1 cellular context compared by ENCODE assay signal in the genomic region with DNA sequence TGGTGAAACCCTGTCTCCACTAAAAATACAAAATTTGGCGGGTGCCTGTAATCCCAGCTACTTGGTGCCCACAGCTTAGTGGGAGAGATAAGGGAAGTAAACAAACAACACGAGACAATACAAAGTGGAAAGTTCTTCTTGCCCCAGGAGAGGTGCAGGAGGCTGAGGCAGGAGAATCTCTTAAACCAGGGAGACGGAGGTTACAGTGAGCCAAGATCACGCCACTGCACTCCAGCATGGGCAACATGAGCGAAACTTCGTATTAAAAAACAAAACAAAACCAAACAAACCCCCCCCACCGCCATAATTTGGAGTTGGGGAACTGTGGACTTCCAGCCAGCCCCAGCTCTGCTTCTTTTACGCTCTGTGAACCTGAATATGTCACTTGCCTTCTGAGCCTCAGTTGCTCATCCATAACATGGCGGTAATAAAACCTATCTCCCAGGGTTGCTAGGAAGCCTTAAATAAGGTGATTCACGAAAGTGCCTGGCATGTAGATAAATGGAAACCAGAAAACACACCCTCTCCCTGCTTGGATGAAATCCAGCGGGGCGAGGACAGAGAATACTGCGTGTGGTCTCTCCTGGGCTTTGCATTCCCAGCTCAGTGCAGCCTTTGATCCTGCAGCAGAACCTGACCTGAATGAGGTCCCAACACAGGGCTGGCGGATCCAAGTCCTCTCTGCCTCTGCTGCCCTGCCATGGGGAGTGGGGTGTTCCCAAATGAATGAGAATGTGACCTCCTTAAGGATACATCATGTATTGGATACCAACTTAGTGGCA.
TF ChIP-seq lines count a peak whose summit lies in the region.

No MANE protein-coding gene starts in this region.

TF ChIP-seq in GM23338, 12 proteins besides CTCF, POLR2A, EP300 and RAD21:
- TF ChIP-seq, protein P1, sequence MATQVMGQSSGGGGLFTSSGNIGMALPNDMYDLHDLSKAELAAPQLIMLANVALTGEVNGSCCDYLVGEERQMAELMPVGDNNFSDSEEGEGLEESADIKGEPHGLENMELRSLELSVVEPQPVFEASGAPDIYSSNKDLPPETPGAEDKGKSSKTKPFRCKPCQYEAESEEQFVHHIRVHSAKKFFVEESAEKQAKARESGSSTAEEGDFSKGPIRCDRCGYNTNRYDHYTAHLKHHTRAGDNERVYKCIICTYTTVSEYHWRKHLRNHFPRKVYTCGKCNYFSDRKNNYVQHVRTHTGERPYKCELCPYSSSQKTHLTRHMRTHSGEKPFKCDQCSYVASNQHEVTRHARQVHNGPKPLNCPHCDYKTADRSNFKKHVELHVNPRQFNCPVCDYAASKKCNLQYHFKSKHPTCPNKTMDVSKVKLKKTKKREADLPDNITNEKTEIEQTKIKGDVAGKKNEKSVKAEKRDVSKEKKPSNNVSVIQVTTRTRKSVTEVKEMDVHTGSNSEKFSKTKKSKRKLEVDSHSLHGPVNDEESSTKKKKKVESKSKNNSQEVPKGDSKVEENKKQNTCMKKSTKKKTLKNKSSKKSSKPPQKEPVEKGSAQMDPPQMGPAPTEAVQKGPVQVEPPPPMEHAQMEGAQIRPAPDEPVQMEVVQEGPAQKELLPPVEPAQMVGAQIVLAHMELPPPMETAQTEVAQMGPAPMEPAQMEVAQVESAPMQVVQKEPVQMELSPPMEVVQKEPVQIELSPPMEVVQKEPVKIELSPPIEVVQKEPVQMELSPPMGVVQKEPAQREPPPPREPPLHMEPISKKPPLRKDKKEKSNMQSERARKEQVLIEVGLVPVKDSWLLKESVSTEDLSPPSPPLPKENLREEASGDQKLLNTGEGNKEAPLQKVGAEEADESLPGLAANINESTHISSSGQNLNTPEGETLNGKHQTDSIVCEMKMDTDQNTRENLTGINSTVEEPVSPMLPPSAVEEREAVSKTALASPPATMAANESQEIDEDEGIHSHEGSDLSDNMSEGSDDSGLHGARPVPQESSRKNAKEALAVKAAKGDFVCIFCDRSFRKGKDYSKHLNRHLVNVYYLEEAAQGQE (IDR thresholded peaks at IDR 0.05; ENCODE audit: unreplicated experiment), result no peak
- no peak for TF ChIP-seq ZNF114 (CRISPR knock-in tag; IDR thresholded peaks at IDR 0.05)
- TF ChIP-seq JUNB (IDR thresholded peaks at IDR 0.05; ENCODE audit: unreplicated experiment), result no peak
- no peak for TF ChIP-seq ZNF331 (CRISPR knock-in tag; IDR thresholded peaks at IDR 0.05; ENCODE audit: low read depth)
- TF ChIP-seq EZH2 (IDR thresholded peaks at IDR 0.05; ENCODE audit: low read depth, unreplicated experiment), result no peak
- no peak for TF ChIP-seq POLR2AphosphoS5 (IDR thresholded peaks at IDR 0.05; ENCODE audit: low read depth)
- no peak for TF ChIP-seq CREB1 (CRISPR knock-in tag; IDR thresholded peaks at IDR 0.05; ENCODE audit: low read depth)
- no peak for TF ChIP-seq NANOG (IDR thresholded peaks at IDR 0.05; ENCODE audit: borderline replicate concordance)
- no peak for TF ChIP-seq EZH2phosphoT487 (IDR thresholded peaks at IDR 0.05; ENCODE audit: unreplicated experiment)
- TF ChIP-seq, protein P2, sequence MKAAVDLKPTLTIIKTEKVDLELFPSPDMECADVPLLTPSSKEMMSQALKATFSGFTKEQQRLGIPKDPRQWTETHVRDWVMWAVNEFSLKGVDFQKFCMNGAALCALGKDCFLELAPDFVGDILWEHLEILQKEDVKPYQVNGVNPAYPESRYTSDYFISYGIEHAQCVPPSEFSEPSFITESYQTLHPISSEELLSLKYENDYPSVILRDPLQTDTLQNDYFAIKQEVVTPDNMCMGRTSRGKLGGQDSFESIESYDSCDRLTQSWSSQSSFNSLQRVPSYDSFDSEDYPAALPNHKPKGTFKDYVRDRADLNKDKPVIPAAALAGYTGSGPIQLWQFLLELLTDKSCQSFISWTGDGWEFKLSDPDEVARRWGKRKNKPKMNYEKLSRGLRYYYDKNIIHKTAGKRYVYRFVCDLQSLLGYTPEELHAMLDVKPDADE (IDR thresholded peaks at IDR 0.05), result no peak
- TF ChIP-seq, protein P3, sequence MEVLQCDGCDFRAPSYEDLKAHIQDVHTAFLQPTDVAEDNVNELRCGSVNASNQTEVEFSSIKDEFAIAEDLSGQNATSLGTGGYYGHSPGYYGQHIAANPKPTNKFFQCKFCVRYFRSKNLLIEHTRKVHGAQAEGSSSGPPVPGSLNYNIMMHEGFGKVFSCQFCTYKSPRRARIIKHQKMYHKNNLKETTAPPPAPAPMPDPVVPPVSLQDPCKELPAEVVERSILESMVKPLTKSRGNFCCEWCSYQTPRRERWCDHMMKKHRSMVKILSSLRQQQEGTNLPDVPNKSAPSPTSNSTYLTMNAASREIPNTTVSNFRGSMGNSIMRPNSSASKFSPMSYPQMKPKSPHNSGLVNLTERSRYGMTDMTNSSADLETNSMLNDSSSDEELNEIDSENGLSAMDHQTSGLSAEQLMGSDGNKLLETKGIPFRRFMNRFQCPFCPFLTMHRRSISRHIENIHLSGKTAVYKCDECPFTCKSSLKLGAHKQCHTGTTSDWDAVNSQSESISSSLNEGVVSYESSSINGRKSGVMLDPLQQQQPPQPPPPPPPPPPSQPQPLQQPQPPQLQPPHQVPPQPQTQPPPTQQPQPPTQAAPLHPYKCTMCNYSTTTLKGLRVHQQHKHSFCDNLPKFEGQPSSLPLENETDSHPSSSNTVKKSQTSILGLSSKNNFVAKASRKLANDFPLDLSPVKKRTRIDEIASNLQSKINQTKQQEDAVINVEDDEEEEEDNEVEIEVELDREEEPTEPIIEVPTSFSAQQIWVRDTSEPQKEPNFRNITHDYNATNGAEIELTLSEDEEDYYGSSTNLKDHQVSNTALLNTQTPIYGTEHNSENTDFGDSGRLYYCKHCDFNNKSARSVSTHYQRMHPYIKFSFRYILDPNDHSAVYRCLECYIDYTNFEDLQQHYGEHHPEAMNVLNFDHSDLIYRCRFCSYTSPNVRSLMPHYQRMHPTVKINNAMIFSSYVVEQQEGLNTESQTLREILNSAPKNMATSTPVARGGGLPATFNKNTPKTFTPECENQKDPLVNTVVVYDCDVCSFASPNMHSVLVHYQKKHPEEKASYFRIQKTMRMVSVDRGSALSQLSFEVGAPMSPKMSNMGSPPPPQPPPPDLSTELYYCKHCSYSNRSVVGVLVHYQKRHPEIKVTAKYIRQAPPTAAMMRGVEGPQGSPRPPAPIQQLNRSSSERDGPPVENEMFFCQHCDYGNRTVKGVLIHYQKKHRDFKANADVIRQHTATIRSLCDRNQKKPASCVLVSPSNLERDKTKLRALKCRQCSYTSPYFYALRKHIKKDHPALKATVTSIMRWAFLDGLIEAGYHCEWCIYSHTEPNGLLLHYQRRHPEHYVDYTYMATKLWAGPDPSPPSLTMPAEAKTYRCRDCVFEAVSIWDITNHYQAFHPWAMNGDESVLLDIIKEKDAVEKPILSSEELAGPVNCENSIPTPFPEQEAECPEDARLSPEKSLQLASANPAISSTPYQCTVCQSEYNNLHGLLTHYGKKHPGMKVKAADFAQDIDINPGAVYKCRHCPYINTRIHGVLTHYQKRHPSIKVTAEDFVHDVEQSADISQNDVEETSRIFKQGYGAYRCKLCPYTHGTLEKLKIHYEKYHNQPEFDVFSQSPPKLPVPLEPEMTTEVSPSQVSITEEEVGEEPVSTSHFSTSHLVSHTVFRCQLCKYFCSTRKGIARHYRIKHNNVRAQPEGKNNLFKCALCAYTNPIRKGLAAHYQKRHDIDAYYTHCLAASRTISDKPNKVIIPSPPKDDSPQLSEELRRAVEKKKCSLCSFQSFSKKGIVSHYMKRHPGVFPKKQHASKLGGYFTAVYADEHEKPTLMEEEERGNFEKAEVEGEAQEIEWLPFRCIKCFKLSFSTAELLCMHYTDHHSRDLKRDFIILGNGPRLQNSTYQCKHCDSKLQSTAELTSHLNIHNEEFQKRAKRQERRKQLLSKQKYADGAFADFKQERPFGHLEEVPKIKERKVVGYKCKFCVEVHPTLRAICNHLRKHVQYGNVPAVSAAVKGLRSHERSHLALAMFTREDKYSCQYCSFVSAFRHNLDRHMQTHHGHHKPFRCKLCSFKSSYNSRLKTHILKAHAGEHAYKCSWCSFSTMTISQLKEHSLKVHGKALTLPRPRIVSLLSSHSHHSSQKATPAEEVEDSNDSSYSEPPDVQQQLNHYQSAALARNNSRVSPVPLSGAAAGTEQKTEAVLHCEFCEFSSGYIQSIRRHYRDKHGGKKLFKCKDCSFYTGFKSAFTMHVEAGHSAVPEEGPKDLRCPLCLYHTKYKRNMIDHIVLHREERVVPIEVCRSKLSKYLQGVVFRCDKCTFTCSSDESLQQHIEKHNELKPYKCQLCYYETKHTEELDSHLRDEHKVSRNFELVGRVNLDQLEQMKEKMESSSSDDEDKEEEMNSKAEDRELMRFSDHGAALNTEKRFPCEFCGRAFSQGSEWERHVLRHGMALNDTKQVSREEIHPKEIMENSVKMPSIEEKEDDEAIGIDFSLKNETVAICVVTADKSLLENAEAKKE (CRISPR knock-in tag; IDR thresholded peaks at IDR 0.05), result no peak
- no peak for TF ChIP-seq STAT1 (IDR thresholded peaks at IDR 0.05; ENCODE audit: unreplicated experiment)
